In genomic region chr17:30337393-30337999, GRCh38 we compare ENCODE assay signal across 1 cellular context.
A peak's percentile ranks its signal among the peaks of the same experiment; 100 is the strongest.
TF ChIP-seq lines count a peak whose summit lies in the region.

No MANE protein-coding gene starts in this region.

TF ChIP-seq in HepG2, 621 proteins besides CTCF, POLR2A, EP300 and RAD21 (continued from another document and continues in another):
- 0 out of 2 replicates have a peak, but pooled peaks have one; percentile 54 for TF ChIP-seq ATF2 (CRISPR knock-in tag; IDR thresholded peaks at IDR 0.05)
- TF ChIP-seq ZNF777 (CRISPR knock-in tag; IDR thresholded peaks at IDR 0.05), result no peak
- TF ChIP-seq ZFP36L1 (CRISPR knock-in tag; IDR thresholded peaks at IDR 0.05), result no peak
- 0 out of 2 replicates have a peak, but pooled peaks have one; percentile 51 for TF ChIP-seq ZNF784 (CRISPR knock-in tag; IDR thresholded peaks at IDR 0.05; ENCODE audit: borderline replicate concordance)
- peak; percentile 64; the same call in 1 of the 2 replicates for TF ChIP-seq KAT8 (CRISPR knock-in tag; IDR thresholded peaks at IDR 0.05)
- no peak for TF ChIP-seq ZSCAN12 (CRISPR knock-in tag; IDR thresholded peaks at IDR 0.05)
- no peak for TF ChIP-seq ZNF563 (CRISPR knock-in tag; IDR thresholded peaks at IDR 0.05)
- TF ChIP-seq ZNF280D (CRISPR knock-in tag; IDR thresholded peaks at IDR 0.05), result 0 out of 2 replicates have a peak, but pooled peaks have one; percentile 24
- TF ChIP-seq AGO2 (optimal IDR thresholded peaks at IDR 0.05; ENCODE audit: low read depth, low read length), result no peak
- peak; percentile 75; the same call in 1 of the 2 replicates for TF ChIP-seq HOXA3 (CRISPR knock-in tag; IDR thresholded peaks at IDR 0.05)
- peak; percentile 90 for TF ChIP-seq TEAD3 (CRISPR knock-in tag; optimal IDR thresholded peaks at IDR 0.05; ENCODE audit: borderline replicate concordance)
- TF ChIP-seq ZNF510 (CRISPR knock-in tag; IDR thresholded peaks at IDR 0.05; ENCODE audit: low read depth), result 0 out of 2 replicates have a peak, but pooled peaks have one; percentile 39
- TF ChIP-seq ZNF703 (CRISPR knock-in tag; IDR thresholded peaks at IDR 0.05; ENCODE audit: borderline replicate concordance), result no peak
- TF ChIP-seq FOXO4 (CRISPR knock-in tag; conservative IDR thresholded peaks at IDR 0.05), result no peak
- peak; percentile 38; the same call in 1 of the 2 replicates for TF ChIP-seq ARID4A (CRISPR knock-in tag; IDR thresholded peaks at IDR 0.05; ENCODE audit: borderline replicate concordance)
- peak; percentile 55; the same call in 1 of the 2 replicates for TF ChIP-seq ZNF230 (CRISPR knock-in tag; IDR thresholded peaks at IDR 0.05)
- TF ChIP-seq SIX4 (CRISPR knock-in tag; IDR thresholded peaks at IDR 0.05), result no peak
- TF ChIP-seq PHF21A (CRISPR knock-in tag; IDR thresholded peaks at IDR 0.05), result peak; percentile 86
- TF ChIP-seq ZNF761 (CRISPR knock-in tag; conservative IDR thresholded peaks at IDR 0.05), result peak; percentile 58; the same call in 1 of the 2 replicates
- no peak for TF ChIP-seq ZSCAN20 (CRISPR knock-in tag; IDR thresholded peaks at IDR 0.05; ENCODE audit: borderline replicate concordance)
- TF ChIP-seq ISL2 (CRISPR knock-in tag; IDR thresholded peaks at IDR 0.05), result 0 out of 2 replicates have a peak, but pooled peaks have one; percentile 38
- TF ChIP-seq ZMYM3 (CRISPR knock-in tag; IDR thresholded peaks at IDR 0.05), result peak; percentile 77; the same call in 1 of the 2 replicates
- peak; percentile 29; the same call in 1 of the 2 replicates for TF ChIP-seq SKIL (CRISPR knock-in tag; IDR thresholded peaks at IDR 0.05; ENCODE audit: borderline replicate concordance)
- no peak for TF ChIP-seq ZBTB4 (CRISPR knock-in tag; IDR thresholded peaks at IDR 0.05; ENCODE audit: borderline replicate concordance)
- TF ChIP-seq SKI (IDR thresholded peaks at IDR 0.05; ENCODE audit: partially characterized antibody), result no peak
- peak; percentile 32; the same call in 1 of the 2 replicates for TF ChIP-seq GABPB1 (CRISPR knock-in tag; IDR thresholded peaks at IDR 0.05)
- no peak; the same call in 1 of the 2 replicates for TF ChIP-seq NFYC (CRISPR knock-in tag; IDR thresholded peaks at IDR 0.05)
- 0 out of 2 replicates have a peak, but pooled peaks have one; percentile 32 for TF ChIP-seq AHR (CRISPR knock-in tag; IDR thresholded peaks at IDR 0.05)
- no peak for TF ChIP-seq PHF5A (CRISPR knock-in tag; IDR thresholded peaks at IDR 0.05; ENCODE audit: low read depth, unreplicated experiment)
- TF ChIP-seq HCFC1 (IDR thresholded peaks at IDR 0.05; ENCODE audit: low read depth, low read length), result no peak
- peak; percentile 68; the same call in 1 of the 2 replicates for TF ChIP-seq THRA (CRISPR knock-in tag; IDR thresholded peaks at IDR 0.05; ENCODE audit: borderline replicate concordance)
- TF ChIP-seq ZNF503 (CRISPR knock-in tag; IDR thresholded peaks at IDR 0.05), result no peak
- peak; percentile 94 for TF ChIP-seq SRF (IDR thresholded peaks at IDR 0.05; ENCODE audit: low read depth, low read length)
- TF ChIP-seq TFE3 (CRISPR knock-in tag; IDR thresholded peaks at IDR 0.05), result no peak
- no peak for TF ChIP-seq ELF4 (CRISPR knock-in tag; IDR thresholded peaks at IDR 0.05; ENCODE audit: borderline replicate concordance)
